In the genomic region with DNA sequence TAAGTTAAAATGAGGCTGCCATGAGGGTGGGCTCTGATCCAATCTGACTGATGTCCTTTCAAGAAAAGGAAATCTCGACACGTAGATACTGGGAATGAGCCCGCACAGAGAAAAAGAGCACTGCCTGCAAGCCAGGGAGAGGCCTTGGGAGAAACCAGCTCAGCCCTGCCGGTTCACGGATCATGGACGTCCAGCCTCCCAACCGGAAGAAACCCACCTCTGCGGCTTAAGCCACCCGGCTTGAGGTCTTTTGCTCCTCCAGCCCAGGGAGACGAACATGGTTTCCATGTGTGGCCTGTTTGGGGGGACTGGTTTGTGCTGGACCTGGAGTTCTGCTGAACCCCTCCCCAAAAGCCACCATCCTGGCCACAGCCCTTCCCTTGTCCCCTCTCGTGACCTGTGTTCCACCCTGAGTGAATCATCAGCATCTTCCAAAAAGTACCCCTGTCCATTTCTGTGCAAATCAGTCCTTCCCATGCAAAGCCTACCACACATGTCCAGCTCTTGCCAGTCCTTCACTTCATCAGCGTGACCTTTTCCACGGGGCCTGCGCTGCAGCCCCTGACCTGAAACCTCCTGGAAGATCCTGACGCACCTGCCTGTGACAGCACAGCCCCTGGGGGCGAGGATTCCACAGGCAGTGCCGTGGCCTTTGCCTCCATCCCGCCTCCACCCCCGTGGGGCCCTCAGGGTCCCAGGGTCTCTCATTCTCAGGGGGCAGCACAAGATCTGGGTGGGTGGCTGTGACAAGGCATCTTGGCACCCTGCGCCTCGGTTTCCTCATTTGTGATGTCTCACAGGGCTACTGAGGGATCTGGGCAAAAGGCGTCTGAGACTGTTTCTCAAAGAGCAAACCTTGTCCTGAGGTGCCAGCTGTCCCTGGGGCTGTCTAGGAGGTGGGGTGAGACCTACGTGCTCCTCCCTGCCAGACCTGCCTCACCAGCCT, we compare ENCODE assay signal across 30 cellular contexts. TPM values are rescaled to one million over a fixed set of nuclear protein-coding genes. Genes with fewer than 3 reads are reported as not detected.
DNase-seq lines count a peak whose midpoint lies in the region; ATAC-seq and TF ChIP-seq lines count a peak whose summit lies in the region.
"Had no signal": no experiment of that assay in that cellular context is flagged by ENCODE, and none has a peak within 500 bp of the region (broad histone marks: within the 10 kb centered on the region; RNA-seq: fewer than 3 reads in every experiment).

No MANE protein-coding gene starts in this region.

- no peak overlapping the region for H2AFZ ChIP-seq in H9 (ENCODE audit: low read length)

- DNase-seq in activated naive CD4-positive, alpha-beta T cell treated with anti-CD3 and anti-CD28 coated beads, Interleukin-2, amount 10 ng/mL, durations not matched to agents 7 days and 5 days, result no peak
- DNase-seq in activated naive CD4-positive, alpha-beta T cell treated with anti-CD3 and anti-CD28 coated beads, Interleukin-2, amount 50 U/mL, for 16 hours, result no peak
- DNase-seq in H9 (no peak), SIG-M5 treated with dmso at 0.1 percent for 504 hours (lab: John Stamatoyannopoulos, UW; ENCODE audit: unreplicated experiment) (no peak), CD1c-positive myeloid dendritic cell (ENCODE audit: extremely low spot score) (no peak)
- no peak for DNase-seq in effector memory CD8-positive, alpha-beta T cell
- no peak for DNase-seq in stimulated activated effector memory CD8-positive, alpha-beta T cell treated with anti-CD3 and anti-CD28 coated beads, Interleukin-12 subunit alpha, Interleukin-12 subunit beta, amount 100 ng/mL, for 72 hours (ENCODE audit: low spot score in 2 of 2)
- DNase-seq: ACHN; activated B cell treated with CpG ODN at 0.5 μM for 24 hours; activated T-cell treated with anti-CD3 and anti-CD28 coated beads, Interleukin-2, amount 50 U/mL, for 4 hours; central memory CD4-positive, alpha-beta T cell; left lung; midbrain; NCI-H1092; NCI-H187 treated with DMSO at 0.1 percent for 48 hours; NCI-H2171 treated with DMSO at 0.1 percent for 48 hours; NCI-H524; NK-92 treated with Interleukin-12 subunit alpha and Interleukin-12 subunit beta, amount 100 ng/mL, for 24 hours; pancreas; PC-3; stimulated activated CD4-positive, alpha-beta T cell treated with anti-CD3 and anti-CD28 coated beads, Interleukin-1b, Interleukin-23, amount 100 ng/mL, for 48 hours; stimulated activated CD8-positive, alpha-beta memory T cell treated with anti-CD3 and anti-CD28 coated beads, Interleukin-4, amount 100 ng/mL, for 48 hours; upper lobe of right lung had no signal

- no peaks in the 10 kb centered on the region for H3K27me3 ChIP-seq in H9 (ENCODE audit: insufficient read depth, low read length)
- H3K27me3 ChIP-seq: BLaER1, gastroesophageal sphincter, left lung, pancreas, right atrium auricular region, upper lobe of right lung had no signal

- no peaks in the 10 kb centered on the region for H3K27me3 Mint-ChIP-seq in activated naive CD4-positive, alpha-beta T cell treated with anti-CD3 and anti-CD28 coated beads, Interleukin-2, amount 10 ng/mL, durations not matched to agents 7 days and 5 days
- H3K27me3 Mint-ChIP-seq in H9 (ENCODE audit: low read depth), result no peaks in the 10 kb centered on the region
- H3K27me3 Mint-ChIP-seq in effector memory CD8-positive, alpha-beta T cell, result no peaks in the 10 kb centered on the region
- H3K27me3 Mint-ChIP-seq: activated B cell treated with CpG ODN at 0.5 μM for 24 hours had no signal

- no peak overlapping the region for H3K4me3 Mint-ChIP-seq in activated naive CD4-positive, alpha-beta T cell treated with anti-CD3 and anti-CD28 coated beads, Interleukin-2, amount 10 ng/mL, durations not matched to agents 7 days and 5 days
- H3K4me3 Mint-ChIP-seq in H9, result no peak overlapping the region
- H3K4me3 Mint-ChIP-seq in effector memory CD8-positive, alpha-beta T cell, result no peak overlapping the region
- no peak overlapping the region for H3K4me3 Mint-ChIP-seq in stimulated activated effector memory CD8-positive, alpha-beta T cell treated with anti-CD3 and anti-CD28 coated beads, Interleukin-12 subunit alpha, Interleukin-12 subunit beta, amount 100 ng/mL, for 72 hours
- H3K4me3 Mint-ChIP-seq: activated B cell treated with CpG ODN at 0.5 μM for 24 hours; activated T-cell treated with anti-CD3 and anti-CD28 coated beads, Interleukin-2, amount 50 U/mL, for 4 hours; nephron had no signal

- H3K4me2 ChIP-seq in H9 (ENCODE audit: insufficient read depth, insufficient read length, low read length), result no peak overlapping the region
- H3K4me2 ChIP-seq: BLaER1, smooth muscle cell had no signal

- peak overlapping the region; percentile 28 for H3K27ac Mint-ChIP-seq in activated naive CD4-positive, alpha-beta T cell treated with anti-CD3 and anti-CD28 coated beads, Interleukin-2, amount 10 ng/mL, durations not matched to agents 7 days and 5 days
- H3K27ac Mint-ChIP-seq in H9, result peak overlapping the region in 2 of 3 experiments; percentile 9 to 51; a peak in 3 of 7 replicates
- peak overlapping the region; percentile 51 to 75 for H3K27ac Mint-ChIP-seq in effector memory CD8-positive, alpha-beta T cell
- H3K27ac Mint-ChIP-seq in stimulated activated effector memory CD8-positive, alpha-beta T cell treated with anti-CD3 and anti-CD28 coated beads, Interleukin-12 subunit alpha, Interleukin-12 subunit beta, amount 100 ng/mL, for 72 hours, result peak overlapping the region; percentile 94
- H3K27ac Mint-ChIP-seq: activated B cell treated with CpG ODN at 0.5 μM for 24 hours, nephron had no signal

- no peak overlapping the region for H4K91ac ChIP-seq in H9 (ENCODE audit: insufficient read length, low read depth, low read length)

- no peak overlapping the region for H3K27ac ChIP-seq in H9 (ENCODE audit: insufficient read length, low read depth, low read length)
- H3K27ac ChIP-seq: BLaER1, gastroesophageal sphincter, left lung, pancreas, right atrium auricular region, upper lobe of right lung had no signal

- H2AK5ac ChIP-seq in H9 (ENCODE audit: insufficient read length, low read length), result no peak overlapping the region

- H3K23ac ChIP-seq in H9 (ENCODE audit: insufficient read length, low read depth, low read length), result no peak overlapping the region

- peaks cover 2% of the 10 kb centered on the region for H3K4me1 Mint-ChIP-seq in activated naive CD4-positive, alpha-beta T cell treated with anti-CD3 and anti-CD28 coated beads, Interleukin-2, amount 10 ng/mL, durations not matched to agents 7 days and 5 days
- H3K4me1 Mint-ChIP-seq in H9, result no peaks in the 10 kb centered on the region
- H3K4me1 Mint-ChIP-seq in effector memory CD8-positive, alpha-beta T cell (ENCODE audit: low read depth in 2 of 2), result peaks cover 13 to 23% of the 10 kb centered on the region in 2 donors
- peaks cover 42% of the 10 kb centered on the region for H3K4me1 Mint-ChIP-seq in stimulated activated effector memory CD8-positive, alpha-beta T cell treated with anti-CD3 and anti-CD28 coated beads, Interleukin-12 subunit alpha, Interleukin-12 subunit beta, amount 100 ng/mL, for 72 hours
- H3K4me1 Mint-ChIP-seq: activated B cell treated with CpG ODN at 0.5 μM for 24 hours, nephron had no signal

- no CpG with 5 or more reads among the region's 23 CpGs for WGBS in H9 (ENCODE audit: extremely low coverage, insufficient read length, low lambda C conversion rate)

- H3K9me3 ChIP-seq in H9 (ENCODE audit: control insufficient read depth, low read depth, low read length), result no peaks in the 10 kb centered on the region
- H3K9me3 ChIP-seq: BLaER1, gastroesophageal sphincter, left lung, pancreas, right atrium auricular region, upper lobe of right lung had no signal

- H3K9me3 Mint-ChIP-seq in activated naive CD4-positive, alpha-beta T cell treated with anti-CD3 and anti-CD28 coated beads, Interleukin-2, amount 10 ng/mL, durations not matched to agents 7 days and 5 days, result no peaks in the 10 kb centered on the region
- no peaks in the 10 kb centered on the region for H3K9me3 Mint-ChIP-seq in H9
- no peaks in the 10 kb centered on the region for H3K9me3 Mint-ChIP-seq in effector memory CD8-positive, alpha-beta T cell
- H3K9me3 Mint-ChIP-seq in stimulated activated effector memory CD8-positive, alpha-beta T cell treated with anti-CD3 and anti-CD28 coated beads, Interleukin-12 subunit alpha, Interleukin-12 subunit beta, amount 100 ng/mL, for 72 hours, result no peaks in the 10 kb centered on the region
- H3K9me3 Mint-ChIP-seq: activated B cell treated with CpG ODN at 0.5 μM for 24 hours; activated T-cell treated with anti-CD3 and anti-CD28 coated beads, Interleukin-2, amount 50 U/mL, for 4 hours; nephron had no signal

- no peak overlapping the region for H2BK5ac ChIP-seq in H9 (ENCODE audit: insufficient read length, low read length)

- H3K56ac ChIP-seq in H9 (ENCODE audit: insufficient read length, low read depth, low read length), result no peak overlapping the region

- H4K5ac ChIP-seq in H9 (ENCODE audit: insufficient read length, low read depth, low read length), result no peak overlapping the region

- H3K4ac ChIP-seq in H9 (ENCODE audit: low read depth, low read length), result no peak overlapping the region

- H2BK120ac ChIP-seq in H9 (ENCODE audit: low read depth, low read length, poor library complexity, severe bottlenecking), result no peak overlapping the region

- no peak for TF ChIP-seq CTCF in H9 (conservative IDR thresholded peaks at IDR 0.05)

- peaks cover 2% of the 10 kb centered on the region for H4K20me1 ChIP-seq in H9 (ENCODE audit: control insufficient read depth, insufficient read depth, insufficient read length)

- no peak for ATAC-seq in effector memory CD8-positive, alpha-beta T cell (replicated peaks)
- no peak for ATAC-seq in stimulated activated effector memory CD8-positive, alpha-beta T cell treated with anti-CD3 and anti-CD28 coated beads, Interleukin-12 subunit alpha, Interleukin-12 subunit beta, amount 100 ng/mL, for 72 hours
- no peak for ATAC-seq in HG03571 (IDR thresholded peaks at IDR 0.05; ENCODE audit: unreplicated experiment)
- ATAC-seq: activated T-cell treated with anti-CD3 and anti-CD28 coated beads, Interleukin-2, amount 50 U/mL, for 4 hours; gastroesophageal sphincter; left lung; pancreas; PC-3; Right ventricle myocardium inferior; upper lobe of right lung had no signal

- no peak overlapping the region for H3K9ac ChIP-seq in H9 (ENCODE audit: extremely low read depth, insufficient read length, low read length)
- H3K9ac ChIP-seq: BLaER1 had no signal

- H2BK20ac ChIP-seq in H9 (ENCODE audit: low read depth, low read length, poor library complexity, severe bottlenecking), result no peak overlapping the region

- no peak overlapping the region for H3K18ac ChIP-seq in H9 (ENCODE audit: insufficient read length, low read depth, low read length)

- no peaks in the 10 kb centered on the region for H3K79me2 ChIP-seq in H9 (ENCODE audit: insufficient read depth, low read length)

- H3K79me1 ChIP-seq in H9 (ENCODE audit: insufficient read depth, low read depth, low read length, poor library complexity, severe bottlenecking), result no peaks in the 10 kb centered on the region

- no peak overlapping the region for H4K8ac ChIP-seq in H9 (replicated peaks; ENCODE audit: insufficient read length, low read depth, low read length)

- no peak overlapping the region for H3K14ac ChIP-seq in H9 (ENCODE audit: insufficient read depth, low read length)

- H3T11ph ChIP-seq in H9 (ENCODE audit: low read length), result no peak overlapping the region

- H3K36me3 Mint-ChIP-seq in activated naive CD4-positive, alpha-beta T cell treated with anti-CD3 and anti-CD28 coated beads, Interleukin-2, amount 10 ng/mL, durations not matched to agents 7 days and 5 days, result peaks cover 77% of the 10 kb centered on the region
- peaks cover 41 to 87% (median 62%) of the 10 kb centered on the region in 3 experiments; a peak in 6 of 7 replicates for H3K36me3 Mint-ChIP-seq in H9 (ENCODE audit: insufficient read depth in 1 of 3, low read depth in 3 of 3)
- peaks cover 100% of the 10 kb centered on the region for H3K36me3 Mint-ChIP-seq in effector memory CD8-positive, alpha-beta T cell (ENCODE audit: insufficient read depth)
- H3K36me3 Mint-ChIP-seq in stimulated activated effector memory CD8-positive, alpha-beta T cell treated with anti-CD3 and anti-CD28 coated beads, Interleukin-12 subunit alpha, Interleukin-12 subunit beta, amount 100 ng/mL, for 72 hours, result peaks cover 100% of the 10 kb centered on the region

- H3K4me1 ChIP-seq in H9 (ENCODE audit: insufficient read depth, low read length), result no peaks in the 10 kb centered on the region
- H3K4me1 ChIP-seq: BLaER1, left lung, pancreas, upper lobe of right lung had no signal

- no peak overlapping the region for H2BK15ac ChIP-seq in H9 (ENCODE audit: low read depth, low read length)

- CTCF ChIA-PET in activated naive CD4-positive, alpha-beta T cell treated with anti-CD3 and anti-CD28 coated beads, Interleukin-2, amount 10 ng/mL, durations not matched to agents 7 days and 5 days (lab: Charles Lee), result interaction anchor here (0.6 to 1.3 kb wide), 2 partner anchors 10 to 506 kb away, joined by 3 to 5 read pairs; no protein-coding TSS in a partner anchor

- H3K23me2 ChIP-seq in H9 (ENCODE audit: insufficient read length, low read depth, low read length, poor library complexity, severe bottlenecking), result no peaks in the 10 kb centered on the region

- H2BK12ac ChIP-seq in H9 (ENCODE audit: insufficient read length, low read depth, low read length), result no peak overlapping the region

RNA-seq across cellular contexts. Expression of a gene that starts 51.6 kb away (rescaled TPM):
- 0.07 and 0.33 TPM in 2 replicates for total RNA-seq in H9 (2021)

Comparison
In these comparisons a context has a peak if more than half of its experiments do, and no peak if none do; other contexts are left out.
1. H3K27ac Mint-ChIP-seq: peak in every context shown above with its lines; median percentile 94 in stimulated activated effector memory CD8-positive, alpha-beta T cell treated with anti-CD3 and anti-CD28 coated beads, Interleukin-12 subunit alpha, Interleukin-12 subunit beta, amount 100 ng/mL, for 72 hours; 63 in effector memory CD8-positive, alpha-beta T cell; 30 in H9; 28 in activated naive CD4-positive, alpha-beta T cell treated with anti-CD3 and anti-CD28 coated beads, Interleukin-2, amount 10 ng/mL, durations not matched to agents 7 days and 5 days.